In the genomic region with DNA sequence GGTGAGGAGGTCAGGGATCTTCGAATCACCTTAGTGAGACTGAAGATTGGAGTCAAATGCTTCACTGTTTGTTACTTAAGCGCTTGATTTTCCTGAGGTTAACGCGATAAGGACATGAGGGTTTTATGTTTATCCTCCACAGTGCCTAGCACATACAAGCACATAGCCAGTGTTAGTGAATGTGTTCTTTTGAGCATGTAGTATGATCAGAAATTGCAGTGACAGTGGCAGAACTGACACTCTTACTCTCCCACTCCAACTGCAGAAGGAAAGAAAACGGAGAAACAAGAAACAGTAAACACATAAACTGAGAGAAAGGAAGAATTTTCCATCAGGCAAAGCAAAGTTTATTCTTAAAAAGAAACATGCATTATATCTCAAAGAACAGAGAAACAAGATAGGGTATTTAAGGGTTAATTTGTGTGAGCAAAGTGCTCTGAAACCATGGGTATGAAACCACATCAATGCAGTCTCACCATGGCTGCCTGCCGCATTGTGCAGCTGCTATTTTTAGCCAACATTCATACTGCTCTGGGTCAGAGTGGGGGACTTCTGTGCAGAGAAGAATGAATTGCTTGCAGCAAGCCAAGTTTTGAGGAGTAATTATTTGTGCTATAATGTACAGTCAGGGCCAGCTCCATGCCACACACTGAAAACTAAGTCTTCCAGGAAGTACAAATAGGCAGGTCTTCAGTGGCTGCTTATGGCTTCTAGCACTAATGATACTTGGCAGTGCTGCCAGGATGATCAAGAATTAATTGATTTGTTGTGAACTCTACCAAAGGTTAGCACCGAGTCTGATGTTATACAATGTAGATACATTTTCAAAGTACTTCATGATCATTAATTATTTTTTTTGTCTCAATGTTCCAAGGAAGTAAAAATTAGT, we compare ENCODE assay signal across 8 cellular contexts.
DNase-seq lines count a peak whose midpoint lies in the region; ATAC-seq and TF ChIP-seq lines count a peak whose summit lies in the region.

No MANE protein-coding gene starts in this region.

- H3K36me3 ChIP-seq in HUES64 (ENCODE audit: insufficient read depth, low read length) = peaks cover 19% of the 10 kb centered on the region

- TF ChIP-seq CTCF in cardiac fibroblast (IDR thresholded peaks at IDR 0.05; ENCODE audit: low read depth, low read length) (no peak), natural killer cell (IDR thresholded peaks at IDR 0.05) (no peak)

- intact Hi-C loops in natural killer cell (cut with micrococcal nuclease) = no loop called here

- H3K4me3 Mint-ChIP-seq in natural killer cell = no peak overlapping the region

- WGBS in HUES64 = 90% methylated on average over 5 of the region's 7 CpGs

- peaks cover 0 to 6% of the 10 kb centered on the region in 2 donors for H3K4me1 Mint-ChIP-seq in natural killer cell

- peaks cover 24% of the 10 kb centered on the region for H3K9me3 ChIP-seq in HUES64 (ENCODE audit: insufficient read depth, low read depth, low read length)

- H3K4me1 ChIP-seq in HUES64 (ENCODE audit: insufficient read depth, low read length) = peaks cover 13% of the 10 kb centered on the region

- peak; percentile 32 to 70 for DNase-seq in cardiac fibroblast (ENCODE audit: low read depth in 2 of 2)
- DNase-seq in T-helper 1 cell = no peak
- DNase-seq in natural killer cell = no peak
- DNase-seq in NCI-H1048 (lab: John Stamatoyannopoulos, UW) = no peak
- DNase-seq in activated CD4-positive, alpha-beta T cell treated with anti-CD3 and anti-CD28 coated beads, Interleukin-2, amount 50 U/mL, for 4 hours = no peak

- H3K27me3 ChIP-seq in HUES64 (ENCODE audit: insufficient read depth, low read length) = no peaks in the 10 kb centered on the region

- ATAC-seq in GM18505 (IDR thresholded peaks at IDR 0.05; ENCODE audit: unreplicated experiment) (peak; percentile 99), GM21576 (IDR thresholded peaks at IDR 0.05; ENCODE audit: unreplicated experiment) (peak; percentile 99), natural killer cell (no peak)

- 0 out of 2 replicates have a peak overlapping the region, but pooled peaks have one; percentile 4 for H3K9ac ChIP-seq in HUES64 (ENCODE audit: low read depth, low read length)

- peaks cover 3 to 9% of the 10 kb centered on the region in 2 donors for H3K9me3 Mint-ChIP-seq in natural killer cell

- no peak for TF ChIP-seq POLR2A in GM18505 (IDR thresholded peaks at IDR 0.05; ENCODE audit: borderline replicate concordance, extremely low read depth, insufficient read depth, insufficient read length)

- no peaks in the 10 kb centered on the region for H3K27me3 Mint-ChIP-seq in natural killer cell (ENCODE audit: low read depth in 2 of 2)

- no peaks in the 10 kb centered on the region for H3K36me3 Mint-ChIP-seq in natural killer cell

- peak overlapping the region; percentile 39 for H3K27ac ChIP-seq in HUES64 (ENCODE audit: low read depth, low read length)

- no peak overlapping the region for H3K27ac Mint-ChIP-seq in natural killer cell

- H3K4me3 ChIP-seq in HUES64 (ENCODE audit: low read length) = no peak overlapping the region
- H3K4me3 ChIP-seq in cardiac fibroblast (replicated peaks in 1 of 2; ENCODE audit: low read depth in 2 of 2, low read length in 2 of 2) = no peak overlapping the region

Comparison
In these comparisons a context has a peak if more than half of its experiments do, and no peak if none do; other contexts are left out.
1. ATAC-seq: peak in GM18505 (single experiment) and GM21576 (single experiment); none in natural killer cell (0 of 3).
2. DNase-seq: peak in cardiac fibroblast (2 of 2); none in T-helper 1 cell (0 of 5), natural killer cell (single experiment), NCI-H1048 (single experiment) and activated CD4-positive, alpha-beta T cell treated with anti-CD3 and anti-CD28 coated beads, Interleukin-2, amount 50 U/mL, for 4 hours (0 of 2).